ENCODE assay signal across 16 cellular contexts in genomic region chr2:167966367-167966766, GRCh38.
DNase-seq lines count a peak whose midpoint lies in the region; ATAC-seq and TF ChIP-seq lines count a peak whose summit lies in the region.
"Had no signal": no experiment of that assay in that cellular context is flagged by ENCODE, and none has a peak within 500 bp of the region (broad histone marks: within the 10 kb centered on the region; RNA-seq: fewer than 3 reads in every experiment).

No MANE protein-coding gene starts in this region.

- H3K27me3 Mint-ChIP-seq in activated T-cell treated with anti-CD3 and anti-CD28 coated beads, Interleukin-2, amount 50 U/mL, for 24 hours, result no peaks in the 10 kb centered on the region
- H3K27me3 Mint-ChIP-seq in activated T-cell treated with anti-CD3 and anti-CD28 coated beads, Interleukin-2, amount 50 U/mL, for 4 hours (ENCODE audit: low read depth), result no peaks in the 10 kb centered on the region
- H3K27me3 Mint-ChIP-seq in chondrocyte (ENCODE audit: low read depth), result no peaks in the 10 kb centered on the region
- no peaks in the 10 kb centered on the region for H3K27me3 Mint-ChIP-seq in nephron (ENCODE audit: low read depth)

- WGBS in esophagus muscularis mucosa, result 65% methylated on average over 3 of the region's 3 CpGs

- H3K4me3 ChIP-seq in subcutaneous abdominal adipose tissue (ENCODE audit: low read depth in 1 of 5, low read length in 5 of 5), result no peak overlapping the region
- no peak overlapping the region for H3K4me3 ChIP-seq in esophagus muscularis mucosa
- H3K4me3 ChIP-seq: BLaER1 treated with 17β-estradiol and CSF1 and Interleukin-3, amounts not matched to agents 10 nM and 100 nM had no signal

- H3K9me3 ChIP-seq in subcutaneous abdominal adipose tissue (ENCODE audit: control insufficient read depth in 5 of 5, low read length in 5 of 5) (no peaks in the 10 kb centered on the region), esophagus muscularis mucosa (peaks cover 0 to 6% (median 0%) of the 10 kb centered on the region in 4 donors)

- intact Hi-C loops in esophagus muscularis mucosa (cut with DNase I), result loop anchor here (2.0 kb wide), 1 partner anchor 152 kb away; no protein-coding TSS in a partner anchor

- H3K4me1 ChIP-seq in subcutaneous abdominal adipose tissue (ENCODE audit: control insufficient read depth in 5 of 5, insufficient read depth in 5 of 5, low read length in 5 of 5), result peaks cover 0 to 16% (median 11%) of the 10 kb centered on the region in 5 donors
- peaks cover 0 to 36% (median 26%) of the 10 kb centered on the region in 4 donors for H3K4me1 ChIP-seq in esophagus muscularis mucosa

- H3K27me3 ChIP-seq in subcutaneous abdominal adipose tissue (ENCODE audit: control insufficient read depth in 5 of 5, insufficient read depth in 4 of 5, low read length in 5 of 5) (no peaks in the 10 kb centered on the region), esophagus muscularis mucosa (no peaks in the 10 kb centered on the region)
- H3K27me3 ChIP-seq: BLaER1 treated with 17β-estradiol and CSF1 and Interleukin-3, amounts not matched to agents 10 nM and 100 nM had no signal

- peak overlapping the region; percentile 51 for H3K27ac Mint-ChIP-seq in activated T-cell treated with anti-CD3 and anti-CD28 coated beads, Interleukin-2, amount 50 U/mL, for 24 hours
- H3K27ac Mint-ChIP-seq in chondrocyte (ENCODE audit: unreplicated experiment) (peak overlapping the region; percentile 38), nephron (peak overlapping the region in 2 of 3 experiments; percentile 2 to 52)

- no peak for TF ChIP-seq POLR2A in esophagus muscularis mucosa (IDR thresholded peaks at IDR 0.05; ENCODE audit: low read depth)

- no peak for ATAC-seq in activated T-cell treated with anti-CD3 and anti-CD28 coated beads, Interleukin-2, amount 50 U/mL, for 4 hours

- H3K4me1 Mint-ChIP-seq in activated T-cell treated with anti-CD3 and anti-CD28 coated beads, Interleukin-2, amount 50 U/mL, for 24 hours (ENCODE audit: low read depth), result peaks cover 14% of the 10 kb centered on the region
- H3K4me1 Mint-ChIP-seq in activated T-cell treated with anti-CD3 and anti-CD28 coated beads, Interleukin-2, amount 50 U/mL, for 4 hours (ENCODE audit: low read depth), result peaks cover 7% of the 10 kb centered on the region
- H3K4me1 Mint-ChIP-seq in chondrocyte (ENCODE audit: low read depth) (peaks cover 39% of the 10 kb centered on the region), nephron (peaks cover 27% of the 10 kb centered on the region)

- H3K9me3 Mint-ChIP-seq in activated T-cell treated with anti-CD3 and anti-CD28 coated beads, Interleukin-2, amount 50 U/mL, for 24 hours, result no peaks in the 10 kb centered on the region
- H3K9me3 Mint-ChIP-seq in activated T-cell treated with anti-CD3 and anti-CD28 coated beads, Interleukin-2, amount 50 U/mL, for 4 hours, result no peaks in the 10 kb centered on the region
- peaks cover 2% of the 10 kb centered on the region for H3K9me3 Mint-ChIP-seq in chondrocyte (ENCODE audit: low read depth)
- H3K9me3 Mint-ChIP-seq in nephron, result peaks cover 19% of the 10 kb centered on the region

- H3K4me3 Mint-ChIP-seq in activated T-cell treated with anti-CD3 and anti-CD28 coated beads, Interleukin-2, amount 50 U/mL, for 24 hours, result no peak overlapping the region
- no peak overlapping the region for H3K4me3 Mint-ChIP-seq in activated T-cell treated with anti-CD3 and anti-CD28 coated beads, Interleukin-2, amount 50 U/mL, for 4 hours
- H3K4me3 Mint-ChIP-seq in chondrocyte (ENCODE audit: unreplicated experiment) (no peak overlapping the region), nephron (no peak overlapping the region)

- TF ChIP-seq CTCF in chondrocyte (IDR thresholded peaks at IDR 0.05), result no peak
- no peak for TF ChIP-seq CTCF in nephron (IDR thresholded peaks at IDR 0.05; ENCODE audit: unreplicated experiment in 3 of 3)
- TF ChIP-seq CTCF in esophagus muscularis mucosa (IDR thresholded peaks at IDR 0.05), result no peak

- peak overlapping the region in 1 of 5 donors; percentile 22 for H3K9ac ChIP-seq in subcutaneous abdominal adipose tissue (ENCODE audit: low read length in 5 of 5)
- H3K9ac ChIP-seq: BLaER1 treated with 17β-estradiol and CSF1 and Interleukin-3, amounts not matched to agents 10 nM and 100 nM had no signal

- peak overlapping the region; percentile 22 for H3K27ac ChIP-seq in subcutaneous abdominal adipose tissue (ENCODE audit: low read depth, low read length)
- peak overlapping the region in 2 of 4 donors; percentile 63 to 67 for H3K27ac ChIP-seq in esophagus muscularis mucosa (replicated peaks in 1 of 4)
- H3K27ac ChIP-seq: BLaER1 treated with 17β-estradiol and CSF1 and Interleukin-3, amounts not matched to agents 10 nM and 100 nM; HL-60 had no signal

- H3K36me3 ChIP-seq in subcutaneous abdominal adipose tissue (ENCODE audit: control insufficient read depth in 5 of 5, insufficient read depth in 5 of 5, low read length in 5 of 5) (peaks cover 0 to 5% (median 0%) of the 10 kb centered on the region in 5 donors), esophagus muscularis mucosa (peaks cover 0 to 7% (median 0%) of the 10 kb centered on the region in 4 donors)

- H3K36me3 Mint-ChIP-seq in activated T-cell treated with anti-CD3 and anti-CD28 coated beads, Interleukin-2, amount 50 U/mL, for 24 hours (ENCODE audit: low read depth), result peaks cover 64% of the 10 kb centered on the region
- peaks cover 46% of the 10 kb centered on the region for H3K36me3 Mint-ChIP-seq in activated T-cell treated with anti-CD3 and anti-CD28 coated beads, Interleukin-2, amount 50 U/mL, for 4 hours (ENCODE audit: insufficient read depth)
- H3K36me3 Mint-ChIP-seq in chondrocyte (ENCODE audit: low read depth) (peaks cover 6% of the 10 kb centered on the region), nephron (ENCODE audit: low read depth) (peaks cover 49% of the 10 kb centered on the region)

- no peak for TF ChIP-seq EP300 in esophagus muscularis mucosa (IDR thresholded peaks at IDR 0.05)

- no peak for DNase-seq in activated T-cell treated with anti-CD3 and anti-CD28 coated beads, Interleukin-2, amount 50 U/mL, for 24 hours
- no peak for DNase-seq in activated T-cell treated with anti-CD3 and anti-CD28 coated beads, Interleukin-2, amount 50 U/mL, for 4 hours
- no peak for DNase-seq in chondrocyte (ENCODE audit: low spot score)
- no peak for DNase-seq in DMS79 treated with DMSO at 0.1 percent for 48 hours (lab: John Stamatoyannopoulos, UW)
- DNase-seq in OCI-M2 (lab: John Stamatoyannopoulos, UW; ENCODE audit: unreplicated experiment), result no peak
- DNase-seq in esophagus muscularis mucosa (ENCODE audit: extremely low spot score), result no peak
- DNase-seq: GF-D8, HCEC 1CT, NCI-H1417 treated with DMSO at 0.1 percent for 48 hours, NCI-H1930, NCI-H2171, SHP77 had no signal
